Comparison of ENCODE assay signal across 11 cellular contexts in genomic region chr17:78252111-78252634, GRCh38. TPM values are rescaled to one million over a fixed set of nuclear protein-coding genes. Genes with fewer than 3 reads are reported as not detected.
DNase-seq lines count a peak whose midpoint lies in the region; ATAC-seq and TF ChIP-seq lines count a peak whose summit lies in the region.
"Had no signal": no experiment of that assay in that cellular context is flagged by ENCODE, and none has a peak within 500 bp of the region (broad histone marks: within the 10 kb centered on the region; RNA-seq: fewer than 3 reads in every experiment).

No MANE protein-coding gene starts in this region.

- H3K4me3 Mint-ChIP-seq in GM23338: no peak overlapping the region
- H3K4me3 Mint-ChIP-seq in activated naive CD4-positive, alpha-beta T cell treated with anti-CD3 and anti-CD28 coated beads, Interleukin-2, amount 10 ng/mL, durations not matched to agents 7 days and 5 days: peak overlapping the region; percentile 83

- no peak overlapping the region for H3K4me2 ChIP-seq in GM23338

- peaks cover 17% of the 10 kb centered on the region for H3K27me3 Mint-ChIP-seq in GM23338 (ENCODE audit: insufficient read depth, low read depth, poor library complexity)
- H3K27me3 Mint-ChIP-seq in activated naive CD4-positive, alpha-beta T cell treated with anti-CD3 and anti-CD28 coated beads, Interleukin-2, amount 10 ng/mL, durations not matched to agents 7 days and 5 days: peaks cover 18% of the 10 kb centered on the region

- H3K27ac ChIP-seq in GM23338 (ENCODE audit: low read depth): no peak overlapping the region

- H3K27me3 ChIP-seq in GM23338 (ENCODE audit: insufficient read depth): no peaks in the 10 kb centered on the region

- H4K20me1 ChIP-seq in GM23338 (replicated peaks; ENCODE audit: insufficient read depth): no peaks in the 10 kb centered on the region

- H3K4me1 ChIP-seq in GM23338 (ENCODE audit: insufficient read depth): peaks cover 12% of the 10 kb centered on the region

- no peak overlapping the region for H2AFZ ChIP-seq in GM23338

- H3F3A ChIP-seq in GM23338 (replicated peaks; ENCODE audit: low read depth): peaks cover 7% of the 10 kb centered on the region

- H3K4me3 ChIP-seq in GM23338: no peak overlapping the region

- H3K4me1 Mint-ChIP-seq in GM23338: peaks cover 33% of the 10 kb centered on the region
- H3K4me1 Mint-ChIP-seq in activated naive CD4-positive, alpha-beta T cell treated with anti-CD3 and anti-CD28 coated beads, Interleukin-2, amount 10 ng/mL, durations not matched to agents 7 days and 5 days: peaks cover 61% of the 10 kb centered on the region

- no peaks in the 10 kb centered on the region for H3K9me2 ChIP-seq in GM23338 (ENCODE audit: insufficient read depth)

- ATAC-seq in GM23338 (no peak), GM21423 (IDR thresholded peaks at IDR 0.05; ENCODE audit: unreplicated experiment) (no peak)

- no peaks in the 10 kb centered on the region for H3K79me2 ChIP-seq in GM23338 (replicated peaks; ENCODE audit: insufficient read depth)

- DNase-seq in GM23338 (ENCODE audit: low spot score) (no peak), T-helper 2 cell (peak in 4 of 5 experiments; percentile 34 to 96 (median 76)), cortex of kidney (lab: John Stamatoyannopoulos, UW) (no peak), SIG-M5 treated with dmso at 0.1 percent for 504 hours (lab: John Stamatoyannopoulos, UW; ENCODE audit: unreplicated experiment) (no peak), globus pallidus (ENCODE audit: low spot score) (no peak)
- peak; percentile 90 for DNase-seq in activated naive CD4-positive, alpha-beta T cell treated with anti-CD3 and anti-CD28 coated beads, Interleukin-2, amount 10 ng/mL, durations not matched to agents 7 days and 5 days
- peak in 2 of 3 experiments; percentile 27 to 52 for DNase-seq in stimulated activated CD4-positive, alpha-beta T cell treated with anti-CD3 and anti-CD28 coated beads, TNF-alpha, amount 100 ng/mL, for 4 hours (ENCODE audit: low read depth in 3 of 3)
- DNase-seq: amniotic stem cell had no signal

- CTCF ChIA-PET in activated naive CD4-positive, alpha-beta T cell treated with anti-CD3 and anti-CD28 coated beads, Interleukin-2, amount 10 ng/mL, durations not matched to agents 7 days and 5 days (lab: Charles Lee): interaction anchor here (0.7 to 5.3 kb wide), 15 partner anchors 8 to 233 kb away, joined by 3 to 20 read pairs (median 6); no protein-coding TSS in a partner anchor

- no peak for TF ChIP-seq CTCF in GM23338 (conservative IDR thresholded peaks at IDR 0.05; ENCODE audit: low read depth in 2 of 2)

- no peaks in the 10 kb centered on the region for H3K36me3 ChIP-seq in GM23338 (ENCODE audit: insufficient read depth)

- H3K27ac Mint-ChIP-seq in GM23338: peak overlapping the region; percentile 74; the same call in 1 of the 2 replicates
- peak overlapping the region; percentile 95 for H3K27ac Mint-ChIP-seq in activated naive CD4-positive, alpha-beta T cell treated with anti-CD3 and anti-CD28 coated beads, Interleukin-2, amount 10 ng/mL, durations not matched to agents 7 days and 5 days

- H3K9me3 Mint-ChIP-seq in GM23338: no peaks in the 10 kb centered on the region
- H3K9me3 Mint-ChIP-seq in activated naive CD4-positive, alpha-beta T cell treated with anti-CD3 and anti-CD28 coated beads, Interleukin-2, amount 10 ng/mL, durations not matched to agents 7 days and 5 days: no peaks in the 10 kb centered on the region

- no peaks in the 10 kb centered on the region for H3K36me3 Mint-ChIP-seq in GM23338 (ENCODE audit: low read depth)
- no peaks in the 10 kb centered on the region for H3K36me3 Mint-ChIP-seq in activated naive CD4-positive, alpha-beta T cell treated with anti-CD3 and anti-CD28 coated beads, Interleukin-2, amount 10 ng/mL, durations not matched to agents 7 days and 5 days

TF ChIP-seq in GM23338, 12 proteins besides CTCF, POLR2A, EP300 and RAD21:
- TF ChIP-seq NANOG (IDR thresholded peaks at IDR 0.05; ENCODE audit: borderline replicate concordance): no peak
- no peak for TF ChIP-seq EZH2phosphoT487 (IDR thresholded peaks at IDR 0.05; ENCODE audit: unreplicated experiment)
- no peak for TF ChIP-seq ETS1 (IDR thresholded peaks at IDR 0.05)
- TF ChIP-seq STAT1 (IDR thresholded peaks at IDR 0.05; ENCODE audit: unreplicated experiment): no peak
- TF ChIP-seq REST (IDR thresholded peaks at IDR 0.05; ENCODE audit: unreplicated experiment): no peak
- TF ChIP-seq CREB1 (CRISPR knock-in tag; IDR thresholded peaks at IDR 0.05; ENCODE audit: low read depth): no peak
- no peak for TF ChIP-seq JUNB (IDR thresholded peaks at IDR 0.05; ENCODE audit: unreplicated experiment)

RNA-seq across cellular contexts. Expression of gene TMEM235, which starts 20.7 kb away (rescaled TPM):
- total RNA-seq in GM23338 (2014; rRNA removed; shearing (Covaris generic)): not detected in 2 replicates
- polyA plus RNA-seq in GM23338 (2016; fragmentation: Nextera tagmentation; extraction: Ambion mirVana): not detected in 2 replicates
- total RNA-seq: HT-29, mesenteric fat pad had no signal

RNA-seq across cellular contexts. Expression of gene BIRC5, which starts 38.1 kb away (rescaled TPM):
- 89.7 and 114 TPM in 2 replicates for total RNA-seq in GM23338 (2014; rRNA removed; shearing (Covaris generic))
- 111 and 132 TPM in 2 replicates for polyA plus RNA-seq in GM23338 (2016; fragmentation: Nextera tagmentation; extraction: Ambion mirVana)
- total RNA-seq: mesenteric fat pad had no signal

Comparison
In these comparisons a context has a peak if more than half of its experiments do, and no peak if none do; other contexts are left out.
1. DNase-seq: peak in T-helper 2 cell (4 of 5), activated naive CD4-positive, alpha-beta T cell treated with anti-CD3 and anti-CD28 coated beads, Interleukin-2, amount 10 ng/mL, durations not matched to agents 7 days and 5 days (single experiment) and stimulated activated CD4-positive, alpha-beta T cell treated with anti-CD3 and anti-CD28 coated beads, TNF-alpha, amount 100 ng/mL, for 4 hours (2 of 3); none in GM23338 (single experiment), cortex of kidney (single experiment), SIG-M5 treated with dmso at 0.1 percent for 504 hours (single experiment) and globus pallidus (single experiment).